In genomic region chr17:17696871-17697633, GRCh38 we compare ENCODE assay signal across 11 cellular contexts. TPM values are rescaled to one million over a fixed set of nuclear protein-coding genes. Genes with fewer than 3 reads are reported as not detected.
A peak's percentile ranks its signal among the peaks of the same experiment; 100 is the strongest.
DNase-seq lines count a peak whose midpoint lies in the region; ATAC-seq and TF ChIP-seq lines count a peak whose summit lies in the region.
"Had no signal": no experiment of that assay in that cellular context is flagged by ENCODE, and none has a peak within 500 bp of the region (broad histone marks: within the 10 kb centered on the region; RNA-seq: fewer than 3 reads in every experiment).

No MANE protein-coding gene starts in this region.

- no TSS peak for BruUV-seq in Caco-2 (replicated peaks; lab: Mats Ljungman, UMichigan)

- H3K4me1 ChIP-seq in Caco-2 (peaks cover 27% of the 10 kb centered on the region), right atrium auricular region (peaks cover 0 to 94% of the 10 kb centered on the region in 2 donors), sigmoid colon (peaks cover 0 to 94% (median 92%) of the 10 kb centered on the region in 4 donors)

- H3K36me3 Mint-ChIP-seq in Caco-2 (ENCODE audit: insufficient read depth, unreplicated experiment) = peaks cover 35% of the 10 kb centered on the region

- no peak for TF ChIP-seq EP300 in sigmoid colon (IDR thresholded peaks at IDR 0.05)

- TF ChIP-seq CTCF in Caco-2 (IDR thresholded peaks at IDR 0.05; ENCODE audit: insufficient read depth in 1 of 2, low read depth in 1 of 2, low read length in 1 of 2, severe bottlenecking in 1 of 2, unreplicated experiment in 1 of 2) (no peak), WERI-Rb-1 (IDR thresholded peaks at IDR 0.05; ENCODE audit: low read depth, low read length) (no peak), right atrium auricular region (IDR thresholded peaks at IDR 0.05) (no peak), sigmoid colon (IDR thresholded peaks at IDR 0.05) (no peak)

- H3K27ac Mint-ChIP-seq in Caco-2 (ENCODE audit: unreplicated experiment) = peak overlapping the region; percentile 24

- H3K9me3 ChIP-seq in Caco-2 = no peaks in the 10 kb centered on the region
- no peaks in the 10 kb centered on the region for H3K9me3 ChIP-seq in WERI-Rb-1 (ENCODE audit: severe bottlenecking)
- no peaks in the 10 kb centered on the region for H3K9me3 ChIP-seq in right atrium auricular region
- H3K9me3 ChIP-seq in sigmoid colon = no peaks in the 10 kb centered on the region
- H3K9me3 ChIP-seq: left lung had no signal

- TF ChIP-seq POLR2A in sigmoid colon (IDR thresholded peaks at IDR 0.05) = no peak

- H3K27ac ChIP-seq in WERI-Rb-1 = peak overlapping the region; percentile 32; the same call in 1 of the 2 replicates
- H3K27ac ChIP-seq in right atrium auricular region = peak overlapping the region; percentile 97 to 100
- H3K27ac ChIP-seq in sigmoid colon = peak overlapping the region; percentile 95 to 99 (median 98)

- CTCF ChIA-PET in Caco-2 (lab: Charles Lee) = no interaction called here

- H3K27me3 ChIP-seq in Caco-2 (replicated peaks; ENCODE audit: control insufficient read depth, insufficient read depth, low read length) (no peaks in the 10 kb centered on the region), WERI-Rb-1 (ENCODE audit: insufficient read depth, low read depth, severe bottlenecking) (no peaks in the 10 kb centered on the region), right atrium auricular region (no peaks in the 10 kb centered on the region), sigmoid colon (no peaks in the 10 kb centered on the region)

- no peaks in the 10 kb centered on the region for H3K27me3 Mint-ChIP-seq in Caco-2 (ENCODE audit: insufficient read depth, unreplicated experiment)

- DNase-seq in Caco-2 (no peak), WERI-Rb-1 (no peak), right atrium auricular region (ENCODE audit: low spot score) (no peak), sigmoid colon (no peak), NCI-H1048 (lab: John Stamatoyannopoulos, UW) (no peak), SKM-1 (lab: John Stamatoyannopoulos, UW; ENCODE audit: unreplicated experiment) (no peak)
- DNase-seq: EL, OCI-M1 had no signal

- WGBS in sigmoid colon, 2 donors = 26 to 71% methylated on average over 13 of the region's 13 CpGs

- H3K9me3 Mint-ChIP-seq in Caco-2 (ENCODE audit: unreplicated experiment) = no peaks in the 10 kb centered on the region

- peaks cover 50% of the 10 kb centered on the region for H3K4me1 Mint-ChIP-seq in Caco-2 (ENCODE audit: low read depth, unreplicated experiment)

- ATAC-seq in HG03521 (IDR thresholded peaks at IDR 0.05; ENCODE audit: unreplicated experiment) (no peak), HG02759 (IDR thresholded peaks at IDR 0.05; ENCODE audit: unreplicated experiment) (no peak)
- ATAC-seq: left lung had no signal

- intact Hi-C loops in Caco-2 (cut with micrococcal nuclease; ENCODE audit: unreplicated experiment) = no loop called here
- intact Hi-C loops in sigmoid colon (cut with DNase I) = no loop called here

- POLR2A ChIA-PET in Caco-2 (lab: Charles Lee) = no interaction called here

- H3K4me3 Mint-ChIP-seq in Caco-2 (ENCODE audit: unreplicated experiment) = no peak overlapping the region

- H3K4me3 ChIP-seq in Caco-2 (ENCODE audit: low read depth, low read length) (no peak overlapping the region), WERI-Rb-1 (ENCODE audit: low read depth, low read length) (no peak overlapping the region), right atrium auricular region (no peak overlapping the region), sigmoid colon (no peak overlapping the region)
- H3K4me3 ChIP-seq: left lung had no signal

- H3K36me3 ChIP-seq in Caco-2 (ENCODE audit: control insufficient read depth, insufficient read depth, low read length) = peaks cover 2% of the 10 kb centered on the region; the same call in 1 of the 2 replicates
- peaks cover 4% of the 10 kb centered on the region; the same call in 1 of the 2 replicates for H3K36me3 ChIP-seq in WERI-Rb-1
- no peaks in the 10 kb centered on the region for H3K36me3 ChIP-seq in right atrium auricular region
- no peaks in the 10 kb centered on the region for H3K36me3 ChIP-seq in sigmoid colon
- H3K36me3 ChIP-seq: left lung had no signal

RNA-seq across cellular contexts. Expression of gene RAI1, which starts 15.8 kb away (rescaled TPM):
- 44.3 and 46.7 TPM in 2 replicates for total RNA-seq in Caco-2 (2022)
- 10 to 100 TPM; 23.8 to 24.9 TPM for total RNA-seq in right atrium auricular region
- total RNA-seq in sigmoid colon = 10 to 100 TPM in 2 of 4 donors, 1 to 10 TPM in 2; 7.4 to 31.9 (median 12.5) TPM
- 10 to 100 TPM in 1 of 3 donors, 1 to 10 TPM in 2; 1.8 to 14.2 (median 2.5) TPM for polyA plus RNA-seq in sigmoid colon

Comparison
In these comparisons a context has a peak if more than half of its experiments do, and no peak if none do; other contexts are left out.
1. H3K27ac ChIP-seq: peak in every context shown above with its lines; median percentile 98 in right atrium auricular region; 98 in sigmoid colon; 32 in WERI-Rb-1.